In genomic region chr9:108676344-108676743, GRCh38 we compare ENCODE assay signal across 17 cellular contexts.
DNase-seq lines count a peak whose midpoint lies in the region; ATAC-seq and TF ChIP-seq lines count a peak whose summit lies in the region.
"Had no signal": no experiment of that assay in that cellular context is flagged by ENCODE, and none has a peak within 500 bp of the region (broad histone marks: within the 10 kb centered on the region; RNA-seq: fewer than 3 reads in every experiment).

No MANE protein-coding gene starts in this region.

- no TSS peak for BruUV-seq in OCI-LY7 (replicated peaks; lab: Mats Ljungman, UMichigan)

- no peak overlapping the region for H3K4me3 Mint-ChIP-seq in endodermal cell
- H3K4me3 Mint-ChIP-seq: B cell; CD8-positive, alpha-beta T cell; HFFc6 had no signal

- H3K27me3 ChIP-seq in H7 (ENCODE audit: control insufficient read depth, insufficient read depth, low read length) (0 out of 2 replicates have a peak, but pooled peaks cover 2% of the 10 kb centered on the region), endodermal cell (ENCODE audit: control insufficient read depth, insufficient read depth, low read length, poor library complexity, severe bottlenecking) (peaks cover 20% of the 10 kb centered on the region), thyroid gland (no peaks in the 10 kb centered on the region)
- H3K27me3 ChIP-seq: BLaER1 treated with 17β-estradiol and CSF1 and Interleukin-3, amounts not matched to agents 10 nM and 100 nM had no signal

- no peaks in the 10 kb centered on the region for H3K36me3 Mint-ChIP-seq in endodermal cell (ENCODE audit: low read depth)
- H3K36me3 Mint-ChIP-seq: CD8-positive, alpha-beta T cell had no signal

- no peaks in the 10 kb centered on the region for H3K79me2 ChIP-seq in OCI-LY7 (ENCODE audit: insufficient read depth, low read depth, low read length)

- no peaks in the 10 kb centered on the region for H3K36me3 ChIP-seq in H7 (replicated peaks; ENCODE audit: control insufficient read depth, insufficient read depth, low read length)
- no peaks in the 10 kb centered on the region for H3K36me3 ChIP-seq in endodermal cell (ENCODE audit: control insufficient read depth, insufficient read depth, low read length)
- no peaks in the 10 kb centered on the region for H3K36me3 ChIP-seq in thyroid gland
- no peaks in the 10 kb centered on the region for H3K36me3 ChIP-seq in OCI-LY7 (ENCODE audit: insufficient read depth, low read length)
- H3K36me3 ChIP-seq: BLaER1 treated with 17β-estradiol and CSF1 and Interleukin-3, amounts not matched to agents 10 nM and 100 nM had no signal

- peaks cover 4% of the 10 kb centered on the region for H3K4me1 Mint-ChIP-seq in endodermal cell
- H3K4me1 Mint-ChIP-seq: B cell had no signal

- H3K9me3 ChIP-seq in endodermal cell (ENCODE audit: control insufficient read depth, low read length) (no peaks in the 10 kb centered on the region), thyroid gland (no peaks in the 10 kb centered on the region), OCI-LY7 (ENCODE audit: low read length) (no peaks in the 10 kb centered on the region)

- intact Hi-C loops in thyroid gland (cut with DNase I), result no loop called here
- intact Hi-C loops in OCI-LY7 (cut with micrococcal nuclease; ENCODE audit: unreplicated experiment), result no loop called here

- POLR2A ChIA-PET in OCI-LY7 (lab: Charles Lee), result no interaction called here

- ATAC-seq in GM18517 (IDR thresholded peaks at IDR 0.05; ENCODE audit: unreplicated experiment), result no peak
- ATAC-seq: CD8-positive, alpha-beta T cell; HCT116 had no signal

- no peak for TF ChIP-seq POLR2A in thyroid gland (IDR thresholded peaks at IDR 0.05)

- H3K4me1 ChIP-seq in endodermal cell (ENCODE audit: control insufficient read depth, insufficient read depth, low read length) (no peaks in the 10 kb centered on the region), thyroid gland (peaks cover 0 to 9% of the 10 kb centered on the region in 2 donors), OCI-LY7 (ENCODE audit: insufficient read depth, low read length, poor library complexity, severe bottlenecking) (no peaks in the 10 kb centered on the region)

- H3K27ac ChIP-seq in endodermal cell (ENCODE audit: low read depth, low read length), result peak overlapping the region; percentile 29
- no peak overlapping the region for H3K27ac ChIP-seq in thyroid gland
- no peak overlapping the region for H3K27ac ChIP-seq in OCI-LY7 (ENCODE audit: low read depth, low read length, poor library complexity, severe bottlenecking)
- H3K27ac ChIP-seq: BLaER1 treated with 17β-estradiol and CSF1 and Interleukin-3, amounts not matched to agents 10 nM and 100 nM; HL-60 had no signal

- H3K9me2 ChIP-seq in OCI-LY7 (ENCODE audit: insufficient read depth, low read length), result no peaks in the 10 kb centered on the region

- peaks cover 14% of the 10 kb centered on the region for H3K27me3 Mint-ChIP-seq in endodermal cell (ENCODE audit: insufficient read depth)
- H3K27me3 Mint-ChIP-seq: B cell had no signal

- TF ChIP-seq CTCF in endodermal cell (conservative IDR thresholded peaks at IDR 0.05) (no peak), thyroid gland (IDR thresholded peaks at IDR 0.05) (no peak), OCI-LY7 (conservative IDR thresholded peaks at IDR 0.05; ENCODE audit: low read length) (no peak)

- no peak overlapping the region for H3K4me2 ChIP-seq in OCI-LY7 (ENCODE audit: low read length)

- no peak overlapping the region for H3K27ac Mint-ChIP-seq in endodermal cell
- H3K27ac Mint-ChIP-seq: B cell; CD8-positive, alpha-beta T cell; HFFc6 had no signal

- CTCF ChIA-PET in OCI-LY7 (lab: Charles Lee; ENCODE audit: unreplicated experiment), result no interaction called here

- no peaks in the 10 kb centered on the region for H4K20me1 ChIP-seq in OCI-LY7 (ENCODE audit: insufficient read depth, low read length)
- H4K20me1 ChIP-seq: BLaER1 treated with 17β-estradiol and CSF1 and Interleukin-3, amounts not matched to agents 10 nM and 100 nM had no signal

- no peak overlapping the region for H3K9ac ChIP-seq in endodermal cell (ENCODE audit: extremely low read depth, low read length, poor library complexity, severe bottlenecking)
- H3K9ac ChIP-seq: BLaER1 treated with 17β-estradiol and CSF1 and Interleukin-3, amounts not matched to agents 10 nM and 100 nM had no signal

- no peaks in the 10 kb centered on the region for H3K9me3 Mint-ChIP-seq in endodermal cell
- H3K9me3 Mint-ChIP-seq: CD8-positive, alpha-beta T cell had no signal

- H3K4me3 ChIP-seq in H7 (ENCODE audit: insufficient read depth, low read depth, low read length) (no peak overlapping the region), endodermal cell (ENCODE audit: low read length) (no peak overlapping the region), thyroid gland (replicated peaks in 1 of 3) (no peak overlapping the region), OCI-LY7 (ENCODE audit: low read depth, low read length, poor library complexity, severe bottlenecking) (no peak overlapping the region)
- H3K4me3 ChIP-seq: BLaER1 treated with 17β-estradiol and CSF1 and Interleukin-3, amounts not matched to agents 10 nM and 100 nM had no signal

- 45 to 82% methylated on average over 2 to 3 of the region's 3 CpGs for WGBS in endodermal cell (ENCODE audit: insufficient coverage in 1 of 2, insufficient read length in 1 of 2), 2 experiments
- 74 to 81% methylated on average over 3 of the region's 3 CpGs for WGBS in thyroid gland, 2 donors

- H2AFZ ChIP-seq in OCI-LY7 (ENCODE audit: low read length), result no peak overlapping the region

- DNase-seq in H7 (peak; percentile 40), NCI-H526 treated with DMSO at 0.1 percent for 48 hours (lab: John Stamatoyannopoulos, UW) (peak; percentile 86), endodermal cell (no peak), islet precursor cell (peak; percentile 6), thyroid gland (no peak), 8988T (no peak), OCI-LY7 (ENCODE audit: low spot score) (no peak)
- DNase-seq: Calu3; CD8-positive, alpha-beta T cell; DMS79 treated with DMSO at 0.1 percent for 48 hours; GF-D8; HFFc6 had no signal

Comparison
In these comparisons a context has a peak if more than half of its experiments do, and no peak if none do; other contexts are left out.
1. DNase-seq: peak in H7 (single experiment), NCI-H526 treated with DMSO at 0.1 percent for 48 hours (single experiment) and islet precursor cell (single experiment); none in endodermal cell (single experiment), thyroid gland (0 of 2), 8988T (single experiment) and OCI-LY7 (single experiment).